13 cellular contexts compared by ENCODE assay signal in genomic region chr5:125109293-125109692, GRCh38.
"Had no signal": no experiment of that assay in that cellular context is flagged by ENCODE, and none has a peak within 500 bp of the region (broad histone marks: within the 10 kb centered on the region; RNA-seq: fewer than 3 reads in every experiment).

No MANE protein-coding gene starts in this region.

- DNase-seq: activated CD4-positive, alpha-beta T cell treated with anti-CD3 and anti-CD28 coated beads, Interleukin-2, amount 10 ng/mL, durations not matched to agents 24 days and 14 days; activated CD4-positive, CD25-positive, alpha-beta regulatory T cell; activated CD8-positive, alpha-beta memory T cell treated with anti-CD3 and anti-CD28 coated beads, Interleukin-2, amount 50 U/mL, for 4 hours; activated CD8-positive, alpha-beta T cell treated with anti-CD3 and anti-CD28 coated beads, Interleukin-2, amount 10 ng/mL, durations not matched to agents 7 days and 5 days; activated effector memory CD4-positive, alpha-beta T cell treated with anti-CD3 and anti-CD28 coated beads, Interleukin-2, amount 50 U/mL, for 16 hours; activated T-cell treated with anti-CD3 and anti-CD28 coated beads, Interleukin-2, amount 50 U/mL, for 48 hours; adrenal gland; left ventricle myocardium inferior; mucosa of descending colon; naive thymus-derived CD4-positive, alpha-beta T cell; upper lobe of right lung had no signal

- ATAC-seq: activated CD8-positive, alpha-beta T cell treated with anti-CD3 and anti-CD28 coated beads, Interleukin-2, amount 10 ng/mL, durations not matched to agents 7 days and 5 days; esophagus mucosa; mucosa of descending colon; naive thymus-derived CD4-positive, alpha-beta T cell; stimulated activated effector memory CD8-positive, alpha-beta T cell treated with anti-CD3 and anti-CD28 coated beads, Interleukin-12 subunit alpha, Interleukin-12 subunit beta, amount 100 ng/mL, for 72 hours; upper lobe of right lung had no signal
